In genomic region chr9:129849042-129849441, GRCh38 we compare ENCODE assay signal across 1 cellular context.
TF ChIP-seq lines count a peak whose summit lies in the region.

No MANE protein-coding gene starts in this region.

TF ChIP-seq in H1, 55 proteins besides CTCF, POLR2A, EP300 and RAD21:
- TF ChIP-seq CBX5 (IDR thresholded peaks at IDR 0.05; ENCODE audit: low read depth, low read length) (no peak), SAP30 (IDR thresholded peaks at IDR 0.05; ENCODE audit: insufficient read depth, insufficient replicate concordance, low read length) (no peak)
